Comparison of ENCODE assay signal across 9 cellular contexts in the genomic region with DNA sequence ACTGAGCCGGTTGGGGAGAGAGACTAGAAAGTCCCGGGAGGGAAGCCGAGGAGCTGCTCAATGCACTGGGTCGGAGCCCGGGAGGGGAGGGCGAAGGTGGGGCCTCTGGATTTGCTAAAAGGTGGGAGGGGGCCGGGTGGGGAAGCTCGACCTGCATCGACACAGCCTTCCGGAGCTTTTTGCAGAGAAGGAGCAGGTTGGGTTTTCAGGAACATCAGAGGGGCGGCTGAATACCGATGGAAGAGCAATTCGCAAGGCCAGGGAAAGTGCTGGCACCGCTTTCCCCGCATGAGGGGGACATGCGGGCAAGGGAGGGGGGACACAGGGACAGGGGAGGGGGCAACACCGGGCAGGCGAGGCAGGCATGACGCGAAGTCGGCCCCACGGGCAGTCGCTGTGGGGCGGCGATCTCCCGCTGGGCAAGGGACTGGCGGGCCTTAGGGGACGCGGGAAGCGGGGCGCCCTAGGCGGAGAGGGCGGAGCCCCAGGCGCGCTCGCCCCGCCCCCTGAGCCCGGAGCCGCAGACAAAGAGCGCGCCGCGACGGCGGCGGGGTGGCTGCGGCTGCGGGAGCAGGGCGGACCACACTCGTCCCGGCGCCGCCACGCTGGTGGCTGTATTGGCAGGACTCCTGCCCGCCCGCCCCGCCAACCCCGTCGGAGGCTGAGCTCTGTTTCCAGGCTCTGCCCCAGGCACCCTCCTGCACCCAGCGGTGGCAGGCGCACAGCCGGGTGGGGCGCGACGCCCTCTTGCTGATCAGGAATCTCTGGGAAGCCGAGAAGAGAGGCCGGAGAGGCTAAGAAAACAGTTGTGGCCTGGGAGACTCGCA. TPM values are rescaled to one million over a fixed set of nuclear protein-coding genes. Genes with fewer than 3 reads are reported as not detected.
A peak's percentile ranks its signal among the peaks of the same experiment; 100 is the strongest.
DNase-seq lines count a peak whose midpoint lies in the region; ATAC-seq, FAIRE-seq and TF ChIP-seq lines count a peak whose summit lies in the region.
"Had no signal": no experiment of that assay in that cellular context is flagged by ENCODE, and none has a peak within 500 bp of the region (broad histone marks: within the 10 kb centered on the region; RNA-seq: fewer than 3 reads in every experiment).

No MANE protein-coding gene starts in this region.

- no peak for TF ChIP-seq EP300 in K562 (IDR thresholded peaks at IDR 0.05; ENCODE audit: low read length)

- H3K9me3 Mint-ChIP-seq in T-cell = no peaks in the 10 kb centered on the region

- CTCF ChIA-PET in T-cell (lab: Charles Lee) = interaction anchor here in 1 of 2 donors (1.6 kb wide), 1 partner anchor 11 kb away, joined by 3 read pairs; no protein-coding TSS in a partner anchor
- CTCF ChIA-PET in K562 (lab: Yijun Ruan, JAX; ENCODE audit: low intra/inter-chr PET ratio) = no interaction called here

- H4K20me1 ChIP-seq in K562 (replicated peaks; ENCODE audit: control insufficient read depth, insufficient read depth, low read length) = no peaks in the 10 kb centered on the region; the same call in 1 of the 2 replicates

- DNase-seq in activated CD4-positive, CD25-positive, alpha-beta regulatory T cell (lab: John Stamatoyannopoulos, UW) = no peak
- DNase-seq in T-cell = peak in 31 of 34 experiments; percentile 5 to 62 (median 36)
- peak; percentile 71 to 91 (median 88) for DNase-seq in K562 (ENCODE audit: extremely low read depth in 1 of 4, low spot score in 3 of 4)
- DNase-seq in kidney = peak; percentile 48
- peak in 2 of 3 donors; percentile 18 to 43 for DNase-seq in stimulated activated CD4-positive, alpha-beta T cell treated with anti-CD3 and anti-CD28 coated beads, TNF-alpha, amount 100 ng/mL, for 1 hour (ENCODE audit: low read depth in 3 of 3, low spot score in 1 of 3)
- DNase-seq in HCEC 1CT = no peak

- H3K27ac ChIP-seq in K562 (ENCODE audit: extremely low read depth, low read depth, low read length) = no peak overlapping the region
- no peak overlapping the region for H3K27ac ChIP-seq in kidney (ENCODE audit: low read depth in 2 of 2, low read length in 2 of 2)
- H3K27ac ChIP-seq: adrenal gland had no signal

- H3K4me1 Mint-ChIP-seq in T-cell = peaks cover 53 to 59% (median 59%) of the 10 kb centered on the region in 3 donors

- H3K9ac ChIP-seq in K562 (ENCODE audit: insufficient read depth in 1 of 2, low read depth in 2 of 2, low read length in 2 of 2) (peak overlapping the region; percentile 41 to 90), kidney (ENCODE audit: low read length in 2 of 2) (no peak overlapping the region)

- TF ChIP-seq CTCF in K562 (IDR thresholded peaks at IDR 0.05 in 2 of 3, conservative IDR thresholded peaks at IDR 0.05 in 1 of 3; ENCODE audit: insufficient read depth in 2 of 3, low read depth in 1 of 3, low read length in 3 of 3) (no peak), kidney (IDR thresholded peaks at IDR 0.05; ENCODE audit: borderline replicate concordance, extremely low read depth, insufficient read depth) (no peak)

- POLR2A ChIA-PET in T-cell (lab: Charles Lee) (no interaction called here), K562 (lab: Yijun Ruan, JAX) (interaction anchor here (0.6 kb wide), 2 partner anchors 13 to 139 kb away, joined by 3 read pairs; no protein-coding TSS in a partner anchor)

- peaks cover 0 to 9% of the 10 kb centered on the region in 2 donors for H3K27me3 Mint-ChIP-seq in T-cell

- no peaks in the 10 kb centered on the region for H3K9me1 ChIP-seq in K562 (ENCODE audit: control insufficient read depth, insufficient read depth, low read length)

- 12% methylated on average over 17 of the region's 68 CpGs for WGBS in K562 (ENCODE audit: insufficient coverage, low coverage, missing lambda C conversion rate)

- H3K4me1 ChIP-seq in K562 (replicated peaks in 1 of 2; ENCODE audit: control insufficient read depth in 2 of 2, insufficient read depth in 2 of 2, low read length in 2 of 2) (peaks cover 5 to 18% of the 10 kb centered on the region in 2 experiments; a peak in 4 of 5 replicates), kidney (ENCODE audit: control insufficient read depth in 1 of 2, insufficient read depth in 1 of 2, low read depth in 1 of 2, low read length in 2 of 2) (no peaks in the 10 kb centered on the region)

- peak overlapping the region; percentile 43 to 64 (median 49) for H3K4me3 Mint-ChIP-seq in T-cell

- intact Hi-C loops in K562 (cut with micrococcal nuclease) = no loop called here
- intact Hi-C loops in kidney (cut with DNase I) = no loop called here

- H3K9me3 ChIP-seq in K562 (replicated peaks; ENCODE audit: control insufficient read depth, insufficient read depth, low read depth, low read length) (no peaks in the 10 kb centered on the region), kidney (ENCODE audit: control insufficient read depth in 1 of 2, low read length in 2 of 2) (no peaks in the 10 kb centered on the region)
- H3K9me3 ChIP-seq: adrenal gland had no signal

- peak overlapping the region; percentile 40 for H3K4me3 ChIP-seq in K562
- no peak overlapping the region for H3K4me3 ChIP-seq in kidney (ENCODE audit: low read length in 2 of 2)

- no peaks in the 10 kb centered on the region for H3K36me3 Mint-ChIP-seq in T-cell

- FAIRE-seq in K562 (lab: Jason Lieb, UNC) (no peak), kidney (lab: Jason Lieb, UNC) (no peak)

- ATAC-seq in activated CD4-positive, CD25-positive, alpha-beta regulatory T cell treated with anti-CD3 and anti-CD28 coated beads, Interleukin-2, amount 50 U/mL, for 24 hours = peak; percentile 56 to 71
- peak; percentile 75 to 83 (median 77) for ATAC-seq in T-cell (replicated peaks in 1 of 4)
- ATAC-seq in K562 = peak; percentile 95
- no peak for ATAC-seq in GM19463 (IDR thresholded peaks at IDR 0.05; ENCODE audit: unreplicated experiment)

- BruUV-seq in K562 (replicated peaks; lab: Mats Ljungman, UMichigan) = no TSS peak

- 0 out of 2 replicates have a peak, but pooled peaks have one; percentile 39 for TF ChIP-seq POLR2A in K562 (conservative IDR thresholded peaks at IDR 0.05)

- H3K4me2 ChIP-seq in K562 (ENCODE audit: insufficient read depth, low read length) = peak overlapping the region; percentile 73

- H3K79me2 ChIP-seq in K562 (ENCODE audit: control insufficient read depth, insufficient read depth, low read length) = no peaks in the 10 kb centered on the region

- H3K36me3 ChIP-seq in K562 (ENCODE audit: control insufficient read depth, insufficient read depth, low read length) (no peaks in the 10 kb centered on the region), kidney (ENCODE audit: control insufficient read depth in 1 of 2, insufficient read depth in 2 of 2, low read length in 2 of 2) (no peaks in the 10 kb centered on the region)
- H3K36me3 ChIP-seq: adrenal gland had no signal

- peaks cover 3 to 11% of the 10 kb centered on the region in 2 experiments; a peak in 3 of 5 replicates for H3K27me3 ChIP-seq in K562 (ENCODE audit: control insufficient read depth in 2 of 2, insufficient read depth in 2 of 2, low read length in 2 of 2)

- no peak overlapping the region for H3K27ac Mint-ChIP-seq in T-cell

- in situ Hi-C loops in K562 (cut with MboI) = loop anchor here (5.0 kb wide), 1 partner anchor 321 kb away; no protein-coding TSS in a partner anchor

- no peak for TF ChIP-seq RAD21 in K562 (CRISPR knock-in tag; conservative IDR thresholded peaks at IDR 0.05 in 1 of 2, IDR thresholded peaks at IDR 0.05 in 1 of 2)

- peak overlapping the region; percentile 90 for H2AFZ ChIP-seq in K562 (ENCODE audit: low read depth, low read length)

RNA-seq across cellular contexts. Expression of a gene that starts 11.6 kb away (rescaled TPM):
- total RNA-seq in T-cell (10 to 100 TPM in 2 of 5 donors, 1 to 10 TPM in 3; 3.7 to 51.3 (median 9.0) TPM), K562 (2014; rRNA removed) (0.05 TPM in 1 of 2 replicates, not detected in the other), K562 (2014; rRNA removed; fragmentation: Illumina TruSeq; extraction: Trizol) (not detected in 2 replicates), K562 (2015; rRNA removed; fragmentation: Illumina TruSeq; extraction: Trizol) (not detected in 2 replicates), K562 (2021) (0.38 TPM in 1 of 2 replicates, not detected in the other), kidney (7.0 TPM)
- total RNA-seq in K562 (2011; cell fraction: chromatin; rRNA removed; ENCODE audit: low replicate concordance) = 0.46 TPM in 1 of 2 replicates, not detected in the other
- total RNA-seq in K562 (2011; cell fraction: nucleolus; rRNA removed) = 0.13 and 0.33 TPM in 2 replicates
- total RNA-seq in K562 (2011; cell fraction: nucleoplasm; rRNA removed) = not detected in 2 replicates
- polyA plus RNA-seq in K562 (2011; rRNA removed) (0.07 and 0.18 TPM in 2 replicates), K562 (2014; fragmentation: Illumina TruSeq; extraction: Trizol) (not detected in 2 replicates), K562 (2014; fragmentation: Nextera tagmentation; extraction: Ambion mirVana) (not detected), K562 (2014; rRNA removed) (0.08 TPM in 1 of 2 replicates, not detected in the other), kidney (ENCODE audit: insufficient read depth, low read depth, low replicate concordance) (4.7 TPM)
- polyA plus RNA-seq in K562 (2011; cell fraction: cytosol; rRNA removed) = 0.06 and 0.13 TPM in 2 replicates
- polyA plus RNA-seq in K562 (2011; cell fraction: nucleus; rRNA removed) = 1.1 and 1.4 TPM in 2 replicates
- 0.07 TPM in 1 of 2 replicates, not detected in the other for polyA plus RNA-seq in K562 (2012)
- polyA minus RNA-seq in K562 (2011; rRNA and poly(A)+ RNA removed) = not detected in 2 replicates
- polyA minus RNA-seq in K562 (2011; cell fraction: cytosol; rRNA and poly(A)+ RNA removed) = not detected in 2 replicates
- polyA minus RNA-seq in K562 (2011; cell fraction: nucleus; rRNA and poly(A)+ RNA removed) = 0.33 TPM in 1 of 2 replicates, not detected in the other

RNA-seq across cellular contexts. Expression of a gene that starts 24.3 kb away (rescaled TPM):
- total RNA-seq in T-cell (100 to 1,000 TPM; 179 to 221 (median 209) TPM), K562 (2014; rRNA removed) (222 and 275 TPM in 2 replicates), K562 (2014; rRNA removed; fragmentation: Illumina TruSeq; extraction: Trizol) (120 and 146 TPM in 2 replicates), K562 (2015; rRNA removed; fragmentation: Illumina TruSeq; extraction: Trizol) (299 and 311 TPM in 2 replicates), K562 (2021) (272 and 275 TPM in 2 replicates), kidney (226 TPM)
- 87.7 and 259 TPM in 2 replicates for total RNA-seq in K562 (2011; cell fraction: chromatin; rRNA removed; ENCODE audit: low replicate concordance)
- total RNA-seq in K562 (2011; cell fraction: nucleolus; rRNA removed) = 611 and 654 TPM in 2 replicates
- total RNA-seq in K562 (2011; cell fraction: nucleoplasm; rRNA removed) = 313 and 394 TPM in 2 replicates
- polyA plus RNA-seq in K562 (2011; rRNA removed) (255 and 290 TPM in 2 replicates), K562 (2014; fragmentation: Illumina TruSeq; extraction: Trizol) (196 and 294 TPM in 2 replicates), K562 (2014; fragmentation: Nextera tagmentation; extraction: Ambion mirVana) (100 to 1,000 TPM; 469 to 492 TPM), K562 (2014; rRNA removed) (344 and 405 TPM in 2 replicates), kidney (ENCODE audit: insufficient read depth, low read depth, low replicate concordance) (473 TPM)
- 616 and 1,308 TPM in 2 replicates for polyA plus RNA-seq in K562 (2011; cell fraction: cytosol; rRNA removed)
- 189 and 214 TPM in 2 replicates for polyA plus RNA-seq in K562 (2011; cell fraction: nucleus; rRNA removed)
- 287 and 544 TPM in 2 replicates for polyA plus RNA-seq in K562 (2012)
- 132 and 170 TPM in 2 replicates for polyA minus RNA-seq in K562 (2011; rRNA and poly(A)+ RNA removed)
- 261 and 339 TPM in 2 replicates for polyA minus RNA-seq in K562 (2011; cell fraction: cytosol; rRNA and poly(A)+ RNA removed)
- polyA minus RNA-seq in K562 (2011; cell fraction: nucleus; rRNA and poly(A)+ RNA removed) = 48.7 and 66.4 TPM in 2 replicates

RNA-seq across cellular contexts. Expression of a gene that starts 24.6 kb away (rescaled TPM):
- total RNA-seq in T-cell (10 to 100 TPM; 47.7 to 54.6 (median 51.8) TPM), K562 (2014; rRNA removed) (62.4 and 70.5 TPM in 2 replicates), K562 (2014; rRNA removed; fragmentation: Illumina TruSeq; extraction: Trizol) (16.3 and 30.6 TPM in 2 replicates), K562 (2015; rRNA removed; fragmentation: Illumina TruSeq; extraction: Trizol) (34.1 and 39.2 TPM in 2 replicates), K562 (2021) (64.0 and 67.1 TPM in 2 replicates), kidney (62.1 TPM)
- 85.9 and 295 TPM in 2 replicates for total RNA-seq in K562 (2011; cell fraction: chromatin; rRNA removed; ENCODE audit: low replicate concordance)
- 142 and 145 TPM in 2 replicates for total RNA-seq in K562 (2011; cell fraction: nucleolus; rRNA removed)
- 98.2 and 107 TPM in 2 replicates for total RNA-seq in K562 (2011; cell fraction: nucleoplasm; rRNA removed)
- polyA plus RNA-seq in K562 (2011; rRNA removed) (37.9 and 74.6 TPM in 2 replicates), K562 (2014; fragmentation: Illumina TruSeq; extraction: Trizol) (72.5 and 80.1 TPM in 2 replicates), K562 (2014; fragmentation: Nextera tagmentation; extraction: Ambion mirVana) (10 to 100 TPM; 24.3 to 36.4 TPM), K562 (2014; rRNA removed) (63.2 and 69.3 TPM in 2 replicates), kidney (ENCODE audit: insufficient read depth, low read depth, low replicate concordance) (100 TPM)
- polyA plus RNA-seq in K562 (2011; cell fraction: cytosol; rRNA removed) = 81.4 and 108 TPM in 2 replicates
- 174 and 207 TPM in 2 replicates for polyA plus RNA-seq in K562 (2011; cell fraction: nucleus; rRNA removed)
- polyA plus RNA-seq in K562 (2012) = 78.2 and 88.3 TPM in 2 replicates
- polyA minus RNA-seq in K562 (2011; rRNA and poly(A)+ RNA removed) = 72.5 and 76.8 TPM in 2 replicates
- polyA minus RNA-seq in K562 (2011; cell fraction: cytosol; rRNA and poly(A)+ RNA removed) = 47.7 and 58.4 TPM in 2 replicates
- polyA minus RNA-seq in K562 (2011; cell fraction: nucleus; rRNA and poly(A)+ RNA removed) = 49.9 and 58.3 TPM in 2 replicates

RNA-seq across cellular contexts. Expression of a gene that starts 37.9 kb away (rescaled TPM):
- total RNA-seq in T-cell = not detected
- 0.42 TPM in 1 of 2 replicates, not detected in the other for total RNA-seq in K562 (2011; cell fraction: chromatin; rRNA removed; ENCODE audit: low replicate concordance)
- total RNA-seq in K562 (2011; cell fraction: nucleolus; rRNA removed) = 0.17 and 0.39 TPM in 2 replicates
- 0.07 TPM in 1 of 2 replicates, not detected in the other for total RNA-seq in K562 (2011; cell fraction: nucleoplasm; rRNA removed)
- 0.09 TPM in 1 of 2 replicates, not detected in the other for total RNA-seq in K562 (2014; rRNA removed)
- not detected in 2 replicates for total RNA-seq in K562 (2014; rRNA removed; fragmentation: Illumina TruSeq; extraction: Trizol)
- total RNA-seq in K562 (2015; rRNA removed; fragmentation: Illumina TruSeq; extraction: Trizol) = not detected in 2 replicates
- 0.04 TPM in 1 of 2 replicates, not detected in the other for total RNA-seq in K562 (2021)
- polyA plus RNA-seq in K562 (2011; rRNA removed) = 0.01 and 0.12 TPM in 2 replicates
- polyA plus RNA-seq in K562 (2011; cell fraction: cytosol; rRNA removed) = 0.03 and 0.15 TPM in 2 replicates
- polyA plus RNA-seq in K562 (2011; cell fraction: nucleus; rRNA removed) = 0.07 and 0.27 TPM in 2 replicates
- polyA plus RNA-seq in K562 (2012) = 0.84 and 1.1 TPM in 2 replicates
- polyA plus RNA-seq in K562 (2014; fragmentation: Illumina TruSeq; extraction: Trizol) = 0.03 TPM in 1 of 2 replicates, not detected in the other
- under 1 TPM; 0.04 to 0.06 TPM for polyA plus RNA-seq in K562 (2014; fragmentation: Nextera tagmentation; extraction: Ambion mirVana)
- 0.03 and 0.07 TPM in 2 replicates for polyA plus RNA-seq in K562 (2014; rRNA removed)
- polyA minus RNA-seq in K562 (2011; rRNA and poly(A)+ RNA removed) = not detected in 2 replicates
- not detected in 2 replicates for polyA minus RNA-seq in K562 (2011; cell fraction: cytosol; rRNA and poly(A)+ RNA removed)
- polyA minus RNA-seq in K562 (2011; cell fraction: nucleus; rRNA and poly(A)+ RNA removed) = 0.11 and 0.13 TPM in 2 replicates
- total RNA-seq in kidney = 1.1 TPM
- 0.58 TPM for polyA plus RNA-seq in kidney (ENCODE audit: insufficient read depth, low read depth, low replicate concordance)

RNA-seq across cellular contexts. Expression of a gene that starts 54.7 kb away (rescaled TPM):
- under 1 TPM in 4 of 5 donors, not detected in 1; 0.28 to 0.47 (median 0.43) TPM for total RNA-seq in T-cell
- total RNA-seq in K562 (2011; cell fraction: chromatin; rRNA removed; ENCODE audit: low replicate concordance) = 2.4 and 18.7 TPM in 2 replicates
- total RNA-seq in K562 (2011; cell fraction: nucleolus; rRNA removed) = 5.5 and 11.0 TPM in 2 replicates
- total RNA-seq in K562 (2011; cell fraction: nucleoplasm; rRNA removed) = 3.1 and 3.7 TPM in 2 replicates
- total RNA-seq in K562 (2014; rRNA removed) = 1.6 and 2.0 TPM in 2 replicates
- 0.22 TPM in 1 of 2 replicates, not detected in the other for total RNA-seq in K562 (2014; rRNA removed; fragmentation: Illumina TruSeq; extraction: Trizol)
- total RNA-seq in K562 (2015; rRNA removed; fragmentation: Illumina TruSeq; extraction: Trizol) = 0.25 and 0.72 TPM in 2 replicates
- total RNA-seq in K562 (2021) = 1.6 TPM in 2 replicates
- 1.5 and 2.4 TPM in 2 replicates for polyA plus RNA-seq in K562 (2011; rRNA removed)
- polyA plus RNA-seq in K562 (2011; cell fraction: cytosol; rRNA removed) = 0.63 and 1.1 TPM in 2 replicates
- polyA plus RNA-seq in K562 (2011; cell fraction: nucleus; rRNA removed) = 12.2 and 14.5 TPM in 2 replicates
- 0.94 and 1.7 TPM in 2 replicates for polyA plus RNA-seq in K562 (2012)
- 0.40 and 0.50 TPM in 2 replicates for polyA plus RNA-seq in K562 (2014; fragmentation: Illumina TruSeq; extraction: Trizol)
- not detected for polyA plus RNA-seq in K562 (2014; fragmentation: Nextera tagmentation; extraction: Ambion mirVana)
- 1.4 and 1.6 TPM in 2 replicates for polyA plus RNA-seq in K562 (2014; rRNA removed)
- polyA minus RNA-seq in K562 (2011; rRNA and poly(A)+ RNA removed) = 0.81 and 1.2 TPM in 2 replicates
- polyA minus RNA-seq in K562 (2011; cell fraction: cytosol; rRNA and poly(A)+ RNA removed) = 1.2 and 2.0 TPM in 2 replicates
- 4.0 and 4.3 TPM in 2 replicates for polyA minus RNA-seq in K562 (2011; cell fraction: nucleus; rRNA and poly(A)+ RNA removed)
- total RNA-seq in kidney = 5.6 TPM
- polyA plus RNA-seq in kidney (ENCODE audit: insufficient read depth, low read depth, low replicate concordance) = 2.2 TPM

Comparison
In these comparisons a context has a peak if more than half of its experiments do, and no peak if none do; other contexts are left out.
1. DNase-seq: peak in T-cell (31 of 34), K562 (4 of 4), kidney (single experiment) and stimulated activated CD4-positive, alpha-beta T cell treated with anti-CD3 and anti-CD28 coated beads, TNF-alpha, amount 100 ng/mL, for 1 hour (2 of 3); none in activated CD4-positive, CD25-positive, alpha-beta regulatory T cell (0 of 4) and HCEC 1CT (single experiment).
2. H3K9ac ChIP-seq: peak in K562 (2 of 2); none in kidney (0 of 2).